8 cellular contexts compared by ENCODE assay signal in the genomic region with DNA sequence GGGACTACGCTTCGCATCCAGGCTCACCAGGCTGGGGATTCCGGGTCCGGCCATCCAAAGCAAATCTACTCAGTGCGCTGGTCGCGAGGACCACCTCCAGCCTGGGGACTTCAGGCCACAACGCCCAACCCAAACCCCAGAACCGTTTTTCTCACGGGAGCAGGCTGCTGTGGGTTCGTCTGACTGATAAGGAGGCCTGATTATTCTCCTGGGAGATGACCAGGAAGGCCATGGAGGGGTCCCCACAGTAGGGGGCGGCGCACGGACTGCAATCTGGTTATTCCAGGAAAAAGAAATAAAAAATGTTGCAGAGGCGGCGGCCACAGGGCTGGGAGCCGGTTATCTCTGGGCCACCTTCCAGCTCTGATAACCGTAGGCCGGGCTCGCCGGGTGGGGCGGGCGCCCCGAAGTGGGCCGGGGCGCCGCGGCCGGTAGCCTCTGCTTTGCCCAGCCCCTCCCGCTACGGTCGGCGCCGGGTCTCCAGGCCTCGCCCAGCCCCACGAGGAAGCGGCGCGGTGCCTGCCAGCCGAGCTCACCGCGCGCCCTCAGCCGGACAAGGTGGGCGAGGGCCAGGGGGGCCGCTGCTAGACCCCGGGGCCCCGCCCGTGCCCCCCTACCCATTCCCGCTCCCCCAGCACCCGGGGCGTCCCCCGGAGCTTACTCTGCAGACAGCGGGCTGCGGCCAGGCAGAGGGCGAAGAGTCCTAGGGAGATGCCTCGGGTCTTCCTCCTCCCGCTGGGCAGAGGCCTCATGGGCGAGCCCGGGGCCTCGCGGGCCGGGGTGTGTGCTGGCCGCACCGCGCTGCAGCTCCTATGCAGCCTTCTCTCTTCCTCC. TPM values are rescaled to one million over a fixed set of nuclear protein-coding genes. Genes with fewer than 3 reads are reported as not detected.
A peak's percentile ranks its signal among the peaks of the same experiment; 100 is the strongest.
DNase-seq lines count a peak whose midpoint lies in the region; ATAC-seq and TF ChIP-seq lines count a peak whose summit lies in the region.

No MANE protein-coding gene starts in this region.

- H3K4me3 ChIP-seq in WI38 (ENCODE audit: low read depth, low read length) = peak overlapping the region; percentile 51
- H3K4me3 ChIP-seq in skin epidermis = peak overlapping the region; percentile 29 to 52 (median 44)

- intact Hi-C loops in left ventricle myocardium superior (cut with micrococcal nuclease) = no loop called here

- no peak for TF ChIP-seq CTCF in WI38 (IDR thresholded peaks at IDR 0.05; ENCODE audit: low read depth, low read length)

- DNase-seq in HuH-7 (ENCODE audit: low spot score) = peak; percentile 50
- peak; percentile 54 for DNase-seq in left ventricle myocardium superior
- DNase-seq in H4 (ENCODE audit: low spot score) = no peak
- no peak for DNase-seq in activated CD4-positive, alpha-beta T cell treated with anti-CD3 and anti-CD28 coated beads, Interleukin-2, amount 50 U/mL, for 48 hours
- DNase-seq in SKM-1 (lab: John Stamatoyannopoulos, UW; ENCODE audit: unreplicated experiment) = no peak
- no peak for DNase-seq in NCI-H446 treated with DMSO at 0.1 percent for 48 hours (lab: John Stamatoyannopoulos, UW)

- H3K27ac ChIP-seq in skin epidermis = peak overlapping the region in 14 of 21 experiments; percentile 1 to 77 (median 60)

- ATAC-seq in left ventricle myocardium superior = peak; percentile 86

RNA-seq across cellular contexts. Expression of a gene that starts 0.5 kb away (rescaled TPM):
- total RNA-seq in left ventricle myocardium superior = not detected
- total RNA-seq in H4 (2014; rRNA removed; shearing (Covaris generic)) = not detected in 2 replicates

Comparison
In these comparisons a context has a peak if more than half of its experiments do, and no peak if none do; other contexts are left out.
1. DNase-seq: peak in HuH-7 (single experiment) and left ventricle myocardium superior (single experiment); none in H4 (single experiment), activated CD4-positive, alpha-beta T cell treated with anti-CD3 and anti-CD28 coated beads, Interleukin-2, amount 50 U/mL, for 48 hours (0 of 2), SKM-1 (single experiment) and NCI-H446 treated with DMSO at 0.1 percent for 48 hours (single experiment).